In the genomic region with DNA sequence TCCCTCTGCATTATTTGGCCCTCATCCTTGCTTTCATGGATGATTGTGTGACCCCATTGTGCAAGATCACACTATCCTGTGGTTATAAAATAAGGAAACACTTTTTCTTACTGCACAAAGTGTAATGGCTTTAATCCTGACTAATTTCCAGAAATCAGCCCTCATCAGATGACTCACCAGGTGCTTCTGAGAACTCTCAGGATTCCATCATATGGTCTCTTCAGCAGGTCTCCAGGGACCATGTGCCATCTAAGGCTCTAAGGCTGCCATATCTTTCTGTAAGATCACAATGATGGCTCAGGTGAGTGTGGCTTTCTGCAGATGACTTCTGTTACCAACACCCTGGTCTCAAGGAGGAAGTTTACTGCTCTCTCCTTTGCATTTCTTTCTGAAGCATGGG, we compare ENCODE assay signal across 9 cellular contexts. TPM values are rescaled to one million over a fixed set of nuclear protein-coding genes. Genes with fewer than 3 reads are reported as not detected.
DNase-seq lines count a peak whose midpoint lies in the region; ATAC-seq and TF ChIP-seq lines count a peak whose summit lies in the region.
"Had no signal": no experiment of that assay in that cellular context is flagged by ENCODE, and none has a peak within 500 bp of the region (broad histone marks: within the 10 kb centered on the region; RNA-seq: fewer than 3 reads in every experiment).

No MANE protein-coding gene starts in this region.

- no peak overlapping the region for H3K4me3 Mint-ChIP-seq in activated T-helper 17 cell treated with anti-CD3 and anti-CD28 coated beads, Interleukin-2, amount 50 U/mL, for 72 hours

- no peaks in the 10 kb centered on the region for H3K4me1 Mint-ChIP-seq in activated T-helper 17 cell treated with anti-CD3 and anti-CD28 coated beads, Interleukin-2, amount 50 U/mL, for 72 hours

- DNase-seq in GM13976 (ENCODE audit: low spot score) = peak; percentile 27
- no peak for DNase-seq in NCI-H2107 treated with DMSO at 0.1 percent for 48 hours (lab: John Stamatoyannopoulos, UW; ENCODE audit: unreplicated experiment)
- no peak for DNase-seq in activated gamma-delta T cell treated with Interleukin-2 at 50 U/mL for 16 hours
- DNase-seq in testis = no peak
- no peak for DNase-seq in left ventricle myocardium inferior
- DNase-seq: activated CD8-positive, alpha-beta memory T cell treated with anti-CD3 and anti-CD28 coated beads, Interleukin-2, amount 50 U/mL, for 4 hours had no signal

- H3K4me3 ChIP-seq in testis (no peak overlapping the region), left ventricle myocardium inferior (no peak overlapping the region)

- no peaks in the 10 kb centered on the region for H3K9me3 Mint-ChIP-seq in activated T-helper 17 cell treated with anti-CD3 and anti-CD28 coated beads, Interleukin-2, amount 50 U/mL, for 72 hours

- H3K36me3 ChIP-seq in testis (ENCODE audit: low read depth, missing control alignments) (no peaks in the 10 kb centered on the region), left ventricle myocardium inferior (no peaks in the 10 kb centered on the region)

- peaks cover 10% of the 10 kb centered on the region for H3K27me3 Mint-ChIP-seq in activated T-helper 17 cell treated with anti-CD3 and anti-CD28 coated beads, Interleukin-2, amount 50 U/mL, for 72 hours

- intact Hi-C loops in testis (cut with DNase I; ENCODE audit: low total_unique reads) = no loop called here
- intact Hi-C loops in left ventricle myocardium inferior (cut with micrococcal nuclease) = no loop called here

- H3K27ac ChIP-seq in testis (no peak overlapping the region), left ventricle myocardium inferior (replicated peaks) (no peak overlapping the region)

- ATAC-seq in GM19467 (IDR thresholded peaks at IDR 0.05; ENCODE audit: unreplicated experiment) (peak; percentile 76), HG03095 (IDR thresholded peaks at IDR 0.05; ENCODE audit: unreplicated experiment) (peak; percentile 92)
- peak; percentile 62 for ATAC-seq in activated T-helper 17 cell treated with anti-CD3 and anti-CD28 coated beads, Interleukin-2, amount 50 U/mL, for 72 hours (replicated peaks)

- in situ Hi-C loops in GM13976 (cut with MboI; ENCODE audit: low sequenced_read_pairs, unreplicated experiment) = no loop called here

- H3K36me3 Mint-ChIP-seq in activated T-helper 17 cell treated with anti-CD3 and anti-CD28 coated beads, Interleukin-2, amount 50 U/mL, for 72 hours (ENCODE audit: low read depth) = no peaks in the 10 kb centered on the region

- H3K27me3 ChIP-seq in testis (no peaks in the 10 kb centered on the region), left ventricle myocardium inferior (ENCODE audit: low read depth) (no peaks in the 10 kb centered on the region)

- H3K4me1 ChIP-seq in testis (no peaks in the 10 kb centered on the region), left ventricle myocardium inferior (no peaks in the 10 kb centered on the region)

- H3K27ac Mint-ChIP-seq in activated T-helper 17 cell treated with anti-CD3 and anti-CD28 coated beads, Interleukin-2, amount 50 U/mL, for 72 hours = no peak overlapping the region

- H3K9me3 ChIP-seq in testis (no peaks in the 10 kb centered on the region), left ventricle myocardium inferior (replicated peaks) (no peaks in the 10 kb centered on the region)

- no peak for TF ChIP-seq POLR2A in testis (IDR thresholded peaks at IDR 0.05)

- no peak for TF ChIP-seq CTCF in GM13976 (IDR thresholded peaks at IDR 0.05; ENCODE audit: borderline replicate concordance, control extremely low read depth, extremely low read depth, insufficient read depth, missing control alignments)
- no peak for TF ChIP-seq CTCF in testis (IDR thresholded peaks at IDR 0.05)
- no peak for TF ChIP-seq CTCF in left ventricle myocardium inferior (IDR thresholded peaks at IDR 0.05; ENCODE audit: borderline replicate concordance)

RNA-seq across cellular contexts. Expression of gene FER, which starts 27.3 kb away (rescaled TPM):
- 1 to 10 TPM; 9.5 to 9.9 TPM for total RNA-seq in activated T-helper 17 cell treated with anti-CD3 and anti-CD28 coated beads, Interleukin-2, amount 50 U/mL, for 72 hours
- 10 to 100 TPM; 39.8 to 40.4 TPM for total RNA-seq in testis
- 17.5 TPM for polyA plus RNA-seq in testis (ENCODE audit: insufficient read depth, low read depth, low replicate concordance)
- 13.4 TPM for total RNA-seq in left ventricle myocardium inferior
